ENCODE assay signal across 22 cellular contexts in genomic region chr11:126662055-126662790, GRCh38.
DNase-seq lines count a peak whose midpoint lies in the region; ATAC-seq, FAIRE-seq and TF ChIP-seq lines count a peak whose summit lies in the region.
"Had no signal": no experiment of that assay in that cellular context is flagged by ENCODE, and none has a peak within 500 bp of the region (broad histone marks: within the 10 kb centered on the region; RNA-seq: fewer than 3 reads in every experiment).

No MANE protein-coding gene starts in this region.

- no peak overlapping the region for H3K4me3 ChIP-seq in H1 (ENCODE audit: extremely low read depth in 1 of 4, insufficient read depth in 2 of 4, low read depth in 3 of 4, low read length in 4 of 4)
- H3K4me3 ChIP-seq in trophoblast cell (ENCODE audit: low read depth, low read length) = no peak overlapping the region
- H3K4me3 ChIP-seq: HAP-1, MG63, SJSA1 had no signal

- H3K4ac ChIP-seq in H1 (replicated peaks; ENCODE audit: insufficient read length, low read depth, low read length) = no peak overlapping the region
- no peak overlapping the region for H3K4ac ChIP-seq in trophoblast cell (ENCODE audit: low read depth, low read length)

- FAIRE-seq in H1 (lab: Jason Lieb, UNC) = no peak
- FAIRE-seq: D721Med had no signal

- CTCF ChIA-PET in H1 (lab: Charles Lee; ENCODE audit: partially characterized antibody) = interaction anchor here (0.9 to 1.3 kb wide), 2 partner anchors 54 to 182 kb away, joined by 5 to 8 read pairs; no protein-coding TSS in a partner anchor

- H3K79me2 ChIP-seq in H1 (ENCODE audit: control insufficient read depth in 1 of 2, insufficient read depth in 2 of 2, low read length in 2 of 2) = no peaks in the 10 kb centered on the region
- no peaks in the 10 kb centered on the region for H3K79me2 ChIP-seq in trophoblast cell (ENCODE audit: control insufficient read depth, insufficient read depth, low read length, poor library complexity)

- H3K27ac ChIP-seq in angular gyrus (ENCODE audit: low read depth, low read length) = peak overlapping the region; percentile 75
- H3K27ac ChIP-seq in H1 (ENCODE audit: low read depth, low read length) = no peak overlapping the region
- H3K27ac ChIP-seq in trophoblast cell (ENCODE audit: low read depth, low read length) = no peak overlapping the region
- H3K27ac ChIP-seq: SJSA1 had no signal

- POLR2A ChIA-PET in H1 (lab: Charles Lee; ENCODE audit: partially characterized antibody) = no interaction called here

- H4K20me1 ChIP-seq in H1 (replicated peaks in 1 of 2; ENCODE audit: control insufficient read depth in 1 of 2, insufficient read depth in 2 of 2, low read length in 2 of 2) = no peaks in the 10 kb centered on the region

- no peak overlapping the region for H2AFZ ChIP-seq in H1 (ENCODE audit: low read length)
- no peak overlapping the region for H2AFZ ChIP-seq in trophoblast cell (ENCODE audit: insufficient read depth, low read length, poor library complexity)

- H3K27me3 ChIP-seq in H1 (replicated peaks in 1 of 4; ENCODE audit: control insufficient read depth in 3 of 4, extremely low read depth in 1 of 4, insufficient read depth in 3 of 4, low read length in 3 of 4) = peaks cover 1 to 21% (median 8%) of the 10 kb centered on the region in 4 experiments
- no peaks in the 10 kb centered on the region for H3K27me3 ChIP-seq in trophoblast cell (ENCODE audit: insufficient read depth, low read length)
- H3K27me3 ChIP-seq: MG63, SJSA1 had no signal

- H3K79me1 ChIP-seq in H1 (ENCODE audit: low read depth, low read length) (no peaks in the 10 kb centered on the region), trophoblast cell (ENCODE audit: low read length) (no peaks in the 10 kb centered on the region)

- H3K4me1 ChIP-seq in H1 (replicated peaks in 1 of 4; ENCODE audit: control insufficient read depth in 3 of 4, insufficient read depth in 4 of 4, low read length in 3 of 4) (peaks cover 0 to 9% (median 2%) of the 10 kb centered on the region in 4 experiments; a peak in 3 of 7 replicates), trophoblast cell (ENCODE audit: control insufficient read depth in 1 of 2, insufficient read depth in 2 of 2, low read length in 2 of 2) (no peaks in the 10 kb centered on the region)
- H3K4me1 ChIP-seq: HAP-1, SJSA1 had no signal

- TF ChIP-seq RAD21 in H1 (IDR thresholded peaks at IDR 0.05 in 1 of 2, conservative IDR thresholded peaks at IDR 0.05 in 1 of 2; ENCODE audit: low read depth in 2 of 2, low read length in 2 of 2) = no peak

- no peaks in the 10 kb centered on the region for H3K23me2 ChIP-seq in H1 (ENCODE audit: low read depth, low read length)

- TF ChIP-seq CTCF in H1 (IDR thresholded peaks at IDR 0.05; ENCODE audit: control extremely low read depth in 1 of 3, insufficient read depth in 1 of 3, low read depth in 1 of 3, low read length in 3 of 3) = no peak

- 67% methylated on average over 7 of the region's 7 CpGs; no CpG with 5 or more reads in 1 of the 2 experiments for WGBS in H1 (ENCODE audit: extremely low coverage in 1 of 2, insufficient coverage in 1 of 2, insufficient read length in 1 of 2, insufficient replicate concordance in 2 of 2, low coverage in 1 of 2, low lambda C conversion rate in 2 of 2, missing lambda C conversion rate in 1 of 2), 2 experiments
- no CpG with 5 or more reads among the region's 7 CpGs for WGBS in trophoblast cell (ENCODE audit: extremely low coverage, insufficient coverage, insufficient read length)

- H2BK20ac ChIP-seq in H1 (ENCODE audit: low read length) = no peak overlapping the region

- TF ChIP-seq POLR2A in H1 (IDR thresholded peaks at IDR 0.05; ENCODE audit: control extremely low read depth in 1 of 2, low read depth in 2 of 2, low read length in 2 of 2) = no peak

- H3K14ac ChIP-seq in H1 (ENCODE audit: insufficient read length) = no peak overlapping the region
- H3K14ac ChIP-seq in trophoblast cell (ENCODE audit: low read length) = no peak overlapping the region

- H4K8ac ChIP-seq in H1 (ENCODE audit: extremely low read depth, insufficient read depth, low read length) = no peak overlapping the region
- no peak overlapping the region for H4K8ac ChIP-seq in trophoblast cell (ENCODE audit: low read depth, low read length)

- H2BK5ac ChIP-seq in H1 (ENCODE audit: low read depth, low read length) = no peak overlapping the region
- no peak overlapping the region for H2BK5ac ChIP-seq in trophoblast cell (ENCODE audit: low read depth, low read length, poor library complexity)

- H4K91ac ChIP-seq in H1 (replicated peaks; ENCODE audit: insufficient read length, low read length) (no peak overlapping the region), trophoblast cell (ENCODE audit: low read depth, low read length) (no peak overlapping the region)

- H4K12ac ChIP-seq in trophoblast cell (ENCODE audit: low read depth, low read length) = no peak overlapping the region

- DNase-seq in M059J (ENCODE audit: low read depth) (peak; percentile 10), H1 (ENCODE audit: low read depth in 1 of 2, low spot score in 2 of 2) (no peak), occipital lobe (lab: John Stamatoyannopoulos, UW) (peak; percentile 10), trophoblast cell (no peak)
- DNase-seq: BE2C, DMS79, Kasumi-1, MG63, NCI-H1048, NCI-H1417 treated with DMSO at 0.1 percent for 48 hours, NCI-H187, NCI-H226, NCI-H510A treated with DMSO at 0.1 percent for 48 hours, NCI-H748 treated with DMSO at 0.1 percent for 48 hours, OCI-M1 had no signal

- no peak overlapping the region for H2BK120ac ChIP-seq in H1 (replicated peaks; ENCODE audit: low read depth, low read length)
- no peak overlapping the region for H2BK120ac ChIP-seq in trophoblast cell (ENCODE audit: insufficient read depth, low read length, poor library complexity)

- H3K9me3 ChIP-seq in H1 (ENCODE audit: insufficient read depth in 2 of 2, low read depth in 1 of 2, low read length in 1 of 2) (no peaks in the 10 kb centered on the region), trophoblast cell (ENCODE audit: insufficient read depth, low read depth, low read length) (no peaks in the 10 kb centered on the region)
- H3K9me3 ChIP-seq: BE2C, HAP-1, MG63, SJSA1 had no signal

- H3K36me3 ChIP-seq in H1 (ENCODE audit: control insufficient read depth in 2 of 4, insufficient read depth in 4 of 4, low read length in 3 of 4) (no peaks in the 10 kb centered on the region), trophoblast cell (ENCODE audit: control insufficient read depth in 1 of 2, insufficient read depth in 2 of 2, low read length in 2 of 2) (no peaks in the 10 kb centered on the region)
- H3K36me3 ChIP-seq: BE2C, HAP-1, MG63, SJSA1 had no signal

- H3K56ac ChIP-seq in H1 (replicated peaks; ENCODE audit: insufficient read length, low read depth, low read length) = no peak overlapping the region

- H3K18ac ChIP-seq in H1 (ENCODE audit: extremely low read depth, low read length) (no peak overlapping the region), trophoblast cell (ENCODE audit: low read length) (no peak overlapping the region)

- no peak overlapping the region for H2BK12ac ChIP-seq in H1 (ENCODE audit: low read depth, low read length)
- no peak overlapping the region for H2BK12ac ChIP-seq in trophoblast cell (ENCODE audit: low read length)

- no peak overlapping the region for H2BK15ac ChIP-seq in H1 (ENCODE audit: low read length)

- H3K9ac ChIP-seq in H1 (replicated peaks in 1 of 4; ENCODE audit: extremely low read depth in 1 of 4, low read depth in 3 of 4, low read length in 3 of 4) (no peak overlapping the region), trophoblast cell (ENCODE audit: low read length) (no peak overlapping the region)

- no peak for TF ChIP-seq EP300 in H1 (IDR thresholded peaks at IDR 0.05; ENCODE audit: borderline replicate concordance in 1 of 2, low read depth in 2 of 2, low read length in 2 of 2)

- no peak for ATAC-seq in HG03196 (IDR thresholded peaks at IDR 0.05; ENCODE audit: unreplicated experiment)
- ATAC-seq in GM21723 (IDR thresholded peaks at IDR 0.05; ENCODE audit: unreplicated experiment) = no peak
- ATAC-seq: Right ventricle myocardium inferior had no signal

- H2AK5ac ChIP-seq in H1 (ENCODE audit: low read depth, low read length) = no peak overlapping the region
- H2AK5ac ChIP-seq in trophoblast cell (ENCODE audit: low read length) = no peak overlapping the region

- H3K4me2 ChIP-seq in H1 (ENCODE audit: insufficient read depth in 1 of 2, low read depth in 2 of 2, low read length in 2 of 2) (no peak overlapping the region), trophoblast cell (ENCODE audit: low read length) (no peak overlapping the region)

- H3K23ac ChIP-seq in H1 (ENCODE audit: insufficient read length) = no peak overlapping the region
- no peak overlapping the region for H3K23ac ChIP-seq in trophoblast cell (ENCODE audit: low read length)

- no peak overlapping the region for H4K5ac ChIP-seq in H1 (ENCODE audit: insufficient read length, low read depth, low read length)

TF ChIP-seq in H1, 55 proteins besides CTCF, POLR2A, EP300 and RAD21:
- peak; percentile 27; the same call in 1 of the 2 replicates for TF ChIP-seq JUND (IDR thresholded peaks at IDR 0.05; ENCODE audit: low read length)
- TF ChIP-seq JUN (IDR thresholded peaks at IDR 0.05; ENCODE audit: low read depth, low read length) = 0 out of 2 replicates have a peak, but pooled peaks have one; percentile 8
- TF ChIP-seq NANOG (IDR thresholded peaks at IDR 0.05; ENCODE audit: insufficient read depth, low read depth, low read length, poor library complexity, severe bottlenecking) = peak; percentile 54
- no peak for TF ChIP-seq CTBP2 (IDR thresholded peaks at IDR 0.05; ENCODE audit: borderline replicate concordance, insufficient read depth, insufficient read length, low read length)

Comparison
In these comparisons a context has a peak if more than half of its experiments do, and no peak if none do; other contexts are left out.
1. DNase-seq: peak in M059J (single experiment) and occipital lobe (single experiment); none in H1 (0 of 2) and trophoblast cell (0 of 2).